ENCODE assay signal across 23 cellular contexts in the genomic region with DNA sequence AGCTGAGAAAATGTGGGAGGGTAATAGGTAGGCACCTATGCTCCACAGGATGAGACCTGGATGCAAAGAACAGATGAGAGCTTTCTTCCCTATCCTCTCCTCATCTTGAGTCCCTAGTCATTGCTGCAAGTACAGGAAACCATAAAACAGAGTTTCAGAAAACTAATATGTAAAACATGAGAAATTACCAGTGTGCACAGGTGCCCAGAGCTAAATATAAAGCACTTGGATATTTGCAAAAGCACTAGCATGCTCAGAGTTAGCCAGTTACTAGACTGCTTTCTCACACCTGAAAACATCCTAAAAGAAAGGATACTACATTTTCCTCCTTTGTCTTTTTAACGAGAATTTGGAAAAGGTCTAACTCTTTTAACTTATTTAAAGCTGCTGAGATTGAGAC.
DNase-seq lines count a peak whose midpoint lies in the region; ATAC-seq, FAIRE-seq and TF ChIP-seq lines count a peak whose summit lies in the region.
"Had no signal": no experiment of that assay in that cellular context is flagged by ENCODE, and none has a peak within 500 bp of the region (broad histone marks: within the 10 kb centered on the region; RNA-seq: fewer than 3 reads in every experiment).

No MANE protein-coding gene starts in this region.

- H3K79me2 ChIP-seq in PC-9 (ENCODE audit: low read depth) (no peaks in the 10 kb centered on the region), hepatocyte (no peaks in the 10 kb centered on the region)

- ATAC-seq in CD8-positive, alpha-beta T cell = no peak
- ATAC-seq in HG02870 (IDR thresholded peaks at IDR 0.05; ENCODE audit: unreplicated experiment) (peak; percentile 66), left ventricle myocardium superior (no peak)
- ATAC-seq: Panc1 had no signal

- no peak overlapping the region for H3K4me3 ChIP-seq in CD8-positive, alpha-beta T cell (ENCODE audit: low read depth, low read length)
- H3K4me3 ChIP-seq in PC-9 = no peak overlapping the region; the same call in 1 of the 2 replicates
- H3K4me3 ChIP-seq in hepatocyte = no peak overlapping the region

- FAIRE-seq in H54 (lab: Jason Lieb, UNC) = no peak
- FAIRE-seq: A204.1, D721Med, HTR-8/SVneo had no signal

- WGBS in hepatocyte (ENCODE audit: low lambda C conversion rate, missing lambda C conversion rate) = 96% methylated on average over 1 of the region's 1 CpG

- H3K27ac Mint-ChIP-seq in CD8-positive, alpha-beta T cell = peak overlapping the region; percentile 84
- H3K27ac Mint-ChIP-seq: HFFc6 had no signal

- CTCF ChIA-PET in CD8-positive, alpha-beta T cell (lab: Charles Lee) = no interaction called here
- CTCF ChIA-PET in PC-9 (lab: Charles Lee) = interaction anchor here (0.6 to 1.3 kb wide), 4 partner anchors 32 to 193 kb away, joined by 3 to 4 read pairs (median 3); no protein-coding TSS in a partner anchor

- H3F3A ChIP-seq in PC-9 (ENCODE audit: insufficient read depth, low read depth) = peaks cover 44% of the 10 kb centered on the region

- no peaks in the 10 kb centered on the region for H3K9me3 Mint-ChIP-seq in CD8-positive, alpha-beta T cell
- H3K9me3 Mint-ChIP-seq: CD4-positive, alpha-beta memory T cell; HFFc6 had no signal

- H3K4me3 Mint-ChIP-seq in CD8-positive, alpha-beta T cell = no peak overlapping the region
- H3K4me3 Mint-ChIP-seq: HFFc6 had no signal

- H3K4me2 ChIP-seq in PC-9 (peak overlapping the region; percentile 65), hepatocyte (no peak overlapping the region)

- DNase-seq in CD8-positive, alpha-beta T cell = no peak
- DNase-seq in PC-9 (no peak), hepatocyte (ENCODE audit: low spot score) (no peak), left ventricle myocardium superior (no peak), NCI-H1436 treated with DMSO at 0.1 percent for 48 hours (lab: John Stamatoyannopoulos, UW) (no peak), H54 (ENCODE audit: insufficient read length, low spot score) (no peak), DMS53 (lab: John Stamatoyannopoulos, UW) (no peak)
- DNase-seq: DMS79, HFFc6, Kasumi-1, NCI-H1105, NCI-H1694, NCI-H2107, NCI-H2227 treated with DMSO at 0.1 percent for 48 hours, NCI-H82, Right ventricle myocardium superior had no signal

- no peaks in the 10 kb centered on the region for H3K36me3 ChIP-seq in CD8-positive, alpha-beta T cell (ENCODE audit: insufficient read depth, low read length)
- H3K36me3 ChIP-seq in PC-9 (ENCODE audit: low read depth) = no peaks in the 10 kb centered on the region
- H3K36me3 ChIP-seq in hepatocyte (replicated peaks; ENCODE audit: insufficient read depth, low read depth) = no peaks in the 10 kb centered on the region

- no peak overlapping the region for H2AFZ ChIP-seq in PC-9
- H2AFZ ChIP-seq in hepatocyte = no peak overlapping the region

- H4K20me1 ChIP-seq in PC-9 (ENCODE audit: insufficient read depth) (no peaks in the 10 kb centered on the region), hepatocyte (ENCODE audit: insufficient read depth, poor library complexity, severe bottlenecking) (no peaks in the 10 kb centered on the region)

- H3K9me2 ChIP-seq in PC-9 (ENCODE audit: insufficient read depth) = no peaks in the 10 kb centered on the region
- H3K9me2 ChIP-seq in hepatocyte (replicated peaks; ENCODE audit: insufficient read depth) = no peaks in the 10 kb centered on the region

- no peaks in the 10 kb centered on the region for H3K36me3 Mint-ChIP-seq in CD8-positive, alpha-beta T cell
- H3K36me3 Mint-ChIP-seq: CD4-positive, alpha-beta memory T cell had no signal

- H3K4me1 ChIP-seq in CD8-positive, alpha-beta T cell (ENCODE audit: insufficient read depth, low read length) = no peaks in the 10 kb centered on the region
- H3K4me1 ChIP-seq in PC-9 (replicated peaks; ENCODE audit: insufficient read depth) (peaks cover 71% of the 10 kb centered on the region), hepatocyte (ENCODE audit: insufficient read depth) (peaks cover 17% of the 10 kb centered on the region)

- no peaks in the 10 kb centered on the region for H3K27me3 ChIP-seq in CD8-positive, alpha-beta T cell (ENCODE audit: insufficient read depth, low read length)
- H3K27me3 ChIP-seq in PC-9 (ENCODE audit: insufficient read depth, low read depth) (no peaks in the 10 kb centered on the region), hepatocyte (no peaks in the 10 kb centered on the region)

- no TSS peak for BruUV-seq in PC-9 (replicated peaks; lab: Mats Ljungman, UMichigan)

- no peak for TF ChIP-seq CTCF in CD8-positive, alpha-beta T cell (IDR thresholded peaks at IDR 0.05)
- no peak for TF ChIP-seq CTCF in PC-9 (conservative IDR thresholded peaks at IDR 0.05)
- TF ChIP-seq CTCF in hepatocyte (IDR thresholded peaks at IDR 0.05; ENCODE audit: poor library complexity) = no peak

- peaks cover 11% of the 10 kb centered on the region for H3K4me1 Mint-ChIP-seq in CD8-positive, alpha-beta T cell (ENCODE audit: low read depth)
- H3K4me1 Mint-ChIP-seq: CD4-positive, alpha-beta memory T cell had no signal

- H3K27ac ChIP-seq in CD8-positive, alpha-beta T cell (ENCODE audit: low read depth, low read length) = no peak overlapping the region
- H3K27ac ChIP-seq in PC-9 (peak overlapping the region; percentile 69), hepatocyte (peak overlapping the region; percentile 68)
- H3K27ac ChIP-seq: HL-60 had no signal

- H3K27me3 Mint-ChIP-seq in CD8-positive, alpha-beta T cell (ENCODE audit: low read depth) = no peaks in the 10 kb centered on the region
- H3K27me3 Mint-ChIP-seq: CD4-positive, alpha-beta memory T cell had no signal

- H3K9me3 ChIP-seq in CD8-positive, alpha-beta T cell (ENCODE audit: low read length) = no peaks in the 10 kb centered on the region
- H3K9me3 ChIP-seq in PC-9 (ENCODE audit: insufficient read depth, low read depth) = no peaks in the 10 kb centered on the region
- no peaks in the 10 kb centered on the region for H3K9me3 ChIP-seq in hepatocyte (ENCODE audit: low read depth)

- POLR2A ChIA-PET in CD8-positive, alpha-beta T cell (lab: Charles Lee) = interaction anchor here (1.2 kb wide), 1 partner anchor 64 kb away, joined by 3 read pairs; no protein-coding TSS in a partner anchor
- POLR2A ChIA-PET in PC-9 (lab: Charles Lee; ENCODE audit: unreplicated experiment) = no interaction called here

- TF ChIP-seq POLR2A in H54 (IDR thresholded peaks at IDR 0.05; ENCODE audit: low read depth, low read length) = no peak

- intact Hi-C loops in CD8-positive, alpha-beta T cell (cut with DNase I, micrococcal nuclease) = loop anchor here in 1 of 2 experiments (5.0 kb wide), 1 partner anchor 32 kb away; no protein-coding TSS in a partner anchor
- intact Hi-C loops in PC-9 (cut with micrococcal nuclease; ENCODE audit: unreplicated experiment) (loop anchor here (5.0 to 10.0 kb wide), 2 partner anchors 48 to 350 kb away; no protein-coding TSS in a partner anchor), left ventricle myocardium superior (cut with micrococcal nuclease) (no loop called here)
